In genomic region chr16:52512297-52512987, GRCh38 we compare ENCODE assay signal across 34 cellular contexts. TPM values are rescaled to one million over a fixed set of nuclear protein-coding genes. Genes with fewer than 3 reads are reported as not detected.
"Had no signal": no experiment of that assay in that cellular context is flagged by ENCODE, and none has a peak within 500 bp of the region (broad histone marks: within the 10 kb centered on the region; RNA-seq: fewer than 3 reads in every experiment).

No MANE protein-coding gene starts in this region.

- DNase-seq: activated CD4-positive, alpha-beta memory T cell treated with anti-CD3 and anti-CD28 coated beads, Interleukin-2, amount 10 ng/mL, durations not matched to agents 7 days and 5 days; activated CD4-positive, alpha-beta T cell treated with anti-CD3 and anti-CD28 coated beads, Interleukin-2, amount 10 ng/mL, durations not matched to agents 7 days and 5 days; activated CD4-positive, CD25-positive, alpha-beta regulatory T cell; activated CD8-positive, alpha-beta memory T cell treated with anti-CD3 and anti-CD28 coated beads, Interleukin-2, amount 50 U/mL, for 4 hours; activated gamma-delta T cell treated with Interleukin-2 at 50 U/mL for 16 hours; activated naive CD4-positive, alpha-beta T cell treated with anti-CD3 and anti-CD28 coated beads, Interleukin-2, amount 50 U/mL, for 16 hours; activated naive CD8-positive, alpha-beta T cell treated with anti-CD3 and anti-CD28 coated beads, Interleukin-2, amount 10 ng/mL, durations not matched to agents 7 days and 5 days; activated T-cell treated with anti-CD3 and anti-CD28 coated beads, Interleukin-2, amount 50 U/mL, for 72 hours; adrenal gland; anterior cingulate cortex; body of pancreas; central memory CD4-positive, alpha-beta T cell; MG63; MV-4-11; NCI-H1092 treated with DMSO at 0.1 percent for 48 hours; NCI-H1417 treated with DMSO at 0.1 percent for 48 hours; NCI-H1694; NCI-H2029; NCI-H2107; NCI-H2171 treated with DMSO at 0.1 percent for 48 hours; NCI-H226; NCI-H526 treated with DMSO at 0.1 percent for 48 hours; NCI-H82; OCI-M1; RPMI8226; T-cell; T-helper 2 cell; T1000 had no signal

- H3K9me3 ChIP-seq: adrenal gland, body of pancreas, MG63 had no signal

- H3K27me3 ChIP-seq: adrenal gland, body of pancreas, MG63 had no signal

- H3K36me3 ChIP-seq: adrenal gland, MG63 had no signal

- H3K4me1 Mint-ChIP-seq: activated CD4-positive, alpha-beta memory T cell treated with anti-CD3 and anti-CD28 coated beads, Interleukin-2, amount 10 ng/mL, durations not matched to agents 7 days and 5 days; activated CD4-positive, alpha-beta T cell treated with anti-CD3 and anti-CD28 coated beads, Interleukin-2, amount 10 ng/mL, durations not matched to agents 7 days and 5 days; activated naive CD8-positive, alpha-beta T cell treated with anti-CD3 and anti-CD28 coated beads, Interleukin-2, amount 10 ng/mL, durations not matched to agents 7 days and 5 days; T-cell had no signal

- H3K4me3 ChIP-seq: adrenal gland, body of pancreas, MG63, SK-N-MC had no signal

- H3K27ac Mint-ChIP-seq: activated CD4-positive, alpha-beta memory T cell treated with anti-CD3 and anti-CD28 coated beads, Interleukin-2, amount 10 ng/mL, durations not matched to agents 7 days and 5 days; activated CD4-positive, alpha-beta T cell treated with anti-CD3 and anti-CD28 coated beads, Interleukin-2, amount 10 ng/mL, durations not matched to agents 7 days and 5 days; activated naive CD8-positive, alpha-beta T cell treated with anti-CD3 and anti-CD28 coated beads, Interleukin-2, amount 10 ng/mL, durations not matched to agents 7 days and 5 days; activated T-cell treated with anti-CD3 and anti-CD28 coated beads, Interleukin-2, amount 50 U/mL, for 72 hours; activated T-helper 2 cell treated with anti-CD3 and anti-CD28 coated beads, Interferon-gamma antibody, Interleukin-2, Interleukin-4, amounts not matched to agents 10 μg/mL and 5 μg/mL and 100 μg/mL, durations not matched to agents 14 hours and 24 hours and 36 hours; T-cell had no signal

- H3K9me3 Mint-ChIP-seq: activated CD4-positive, alpha-beta T cell treated with anti-CD3 and anti-CD28 coated beads, Interleukin-2, amount 10 ng/mL, durations not matched to agents 7 days and 5 days; activated naive CD8-positive, alpha-beta T cell treated with anti-CD3 and anti-CD28 coated beads, Interleukin-2, amount 10 ng/mL, durations not matched to agents 7 days and 5 days had no signal

- H3K36me3 Mint-ChIP-seq: activated naive CD8-positive, alpha-beta T cell treated with anti-CD3 and anti-CD28 coated beads, Interleukin-2, amount 10 ng/mL, durations not matched to agents 7 days and 5 days; T-cell had no signal

- FAIRE-seq: bronchial epithelial cell, TTC549 had no signal

- H3K4me3 Mint-ChIP-seq: activated CD4-positive, alpha-beta memory T cell treated with anti-CD3 and anti-CD28 coated beads, Interleukin-2, amount 10 ng/mL, durations not matched to agents 7 days and 5 days; activated CD4-positive, alpha-beta T cell treated with anti-CD3 and anti-CD28 coated beads, Interleukin-2, amount 10 ng/mL, durations not matched to agents 7 days and 5 days; activated naive CD8-positive, alpha-beta T cell treated with anti-CD3 and anti-CD28 coated beads, Interleukin-2, amount 10 ng/mL, durations not matched to agents 7 days and 5 days; activated T-cell treated with anti-CD3 and anti-CD28 coated beads, Interleukin-2, amount 50 U/mL, for 72 hours; T-cell had no signal

- H3K27ac ChIP-seq: adrenal gland, body of pancreas, SK-N-MC had no signal

- H3K27me3 Mint-ChIP-seq: activated CD4-positive, alpha-beta memory T cell treated with anti-CD3 and anti-CD28 coated beads, Interleukin-2, amount 10 ng/mL, durations not matched to agents 7 days and 5 days; activated CD4-positive, alpha-beta T cell treated with anti-CD3 and anti-CD28 coated beads, Interleukin-2, amount 10 ng/mL, durations not matched to agents 7 days and 5 days; activated naive CD8-positive, alpha-beta T cell treated with anti-CD3 and anti-CD28 coated beads, Interleukin-2, amount 10 ng/mL, durations not matched to agents 7 days and 5 days; T-cell had no signal

- H3K4me1 ChIP-seq: adrenal gland, body of pancreas had no signal

RNA-seq across cellular contexts. Expression of gene TOX3, which starts 34.5 kb away (rescaled TPM):
- total RNA-seq: activated CD4-positive, alpha-beta memory T cell treated with anti-CD3 and anti-CD28 coated beads, Interleukin-2, amount 10 ng/mL, durations not matched to agents 7 days and 5 days; activated CD4-positive, alpha-beta T cell treated with anti-CD3 and anti-CD28 coated beads, Interleukin-2, amount 10 ng/mL, durations not matched to agents 7 days and 5 days; activated naive CD8-positive, alpha-beta T cell treated with anti-CD3 and anti-CD28 coated beads, Interleukin-2, amount 10 ng/mL, durations not matched to agents 7 days and 5 days; activated T-cell treated with anti-CD3 and anti-CD28 coated beads, Interleukin-2, amount 50 U/mL, for 72 hours; activated T-helper 2 cell treated with anti-CD3 and anti-CD28 coated beads, Interferon-gamma antibody, Interleukin-2, Interleukin-4, amounts not matched to agents 10 μg/mL and 5 μg/mL and 100 μg/mL, durations not matched to agents 14 hours and 24 hours and 36 hours; NCI-H460; Right ventricle myocardium inferior had no signal
